In genomic region chr15:52784799-52785671, GRCh38 we compare ENCODE assay signal across 18 cellular contexts. TPM values are rescaled to one million over a fixed set of nuclear protein-coding genes. Genes with fewer than 3 reads are reported as not detected.
A peak's percentile ranks its signal among the peaks of the same experiment; 100 is the strongest.
DNase-seq lines count a peak whose midpoint lies in the region; ATAC-seq and TF ChIP-seq lines count a peak whose summit lies in the region.
"Had no signal": no experiment of that assay in that cellular context is flagged by ENCODE, and none has a peak within 500 bp of the region (broad histone marks: within the 10 kb centered on the region; RNA-seq: fewer than 3 reads in every experiment).

No MANE protein-coding gene starts in this region.

- H3K4me1 ChIP-seq in HUES64 (ENCODE audit: insufficient read depth, low read length) = peaks cover 27% of the 10 kb centered on the region
- H3K4me1 ChIP-seq: Caco-2 had no signal

- peaks cover 12% of the 10 kb centered on the region for H3K4me1 Mint-ChIP-seq in osteocyte (ENCODE audit: unreplicated experiment)
- H3K4me1 Mint-ChIP-seq in stimulated activated memory B cell treated with anti-CD40 and anti-IgM and Interleukin-4, amounts not matched to agents 10 μg/mL and 1 μg/mL and 100 μg/mL, for 72 hours = peaks cover 32% of the 10 kb centered on the region

- under 1% methylated on average over 64 of the region's 64 CpGs for WGBS in HUES64

- peaks cover 98% of the 10 kb centered on the region for H3K27me3 ChIP-seq in HUES64 (ENCODE audit: insufficient read depth, low read length)

- H3K27me3 Mint-ChIP-seq in osteocyte (ENCODE audit: unreplicated experiment) = peaks cover 70% of the 10 kb centered on the region
- peaks cover 75% of the 10 kb centered on the region for H3K27me3 Mint-ChIP-seq in stimulated activated memory B cell treated with anti-CD40 and anti-IgM and Interleukin-4, amounts not matched to agents 10 μg/mL and 1 μg/mL and 100 μg/mL, for 72 hours

- no peaks in the 10 kb centered on the region for H3K36me3 Mint-ChIP-seq in osteocyte (ENCODE audit: unreplicated experiment)
- no peaks in the 10 kb centered on the region for H3K36me3 Mint-ChIP-seq in stimulated activated memory B cell treated with anti-CD40 and anti-IgM and Interleukin-4, amounts not matched to agents 10 μg/mL and 1 μg/mL and 100 μg/mL, for 72 hours
- H3K36me3 Mint-ChIP-seq: activated CD8-positive, alpha-beta memory T cell treated with anti-CD3 and anti-CD28 coated beads, Interleukin-2, amount 10 ng/mL, durations not matched to agents 7 days and 5 days had no signal

- H3K9me3 ChIP-seq in HUES64 (ENCODE audit: insufficient read depth, low read depth, low read length) (no peaks in the 10 kb centered on the region), iPS-18c (ENCODE audit: control insufficient read depth, insufficient read depth, low read length) (no peaks in the 10 kb centered on the region)
- H3K9me3 ChIP-seq: Caco-2, gastrocnemius medialis, sigmoid colon had no signal

- H3K27ac Mint-ChIP-seq in osteocyte (ENCODE audit: unreplicated experiment) = no peak overlapping the region
- no peak overlapping the region for H3K27ac Mint-ChIP-seq in stimulated activated memory B cell treated with anti-CD40 and anti-IgM and Interleukin-4, amounts not matched to agents 10 μg/mL and 1 μg/mL and 100 μg/mL, for 72 hours
- H3K27ac Mint-ChIP-seq: activated B cell treated with CpG ODN at 0.5 μM for 24 hours; activated CD8-positive, alpha-beta memory T cell treated with anti-CD3 and anti-CD28 coated beads, Interleukin-2, amount 10 ng/mL, durations not matched to agents 7 days and 5 days had no signal

- DNase-seq in NCI-H82 (lab: John Stamatoyannopoulos, UW) (peak; percentile 41), NCI-H82 treated with DMSO at 0.1 percent for 48 hours (lab: John Stamatoyannopoulos, UW; ENCODE audit: unreplicated experiment) (no peak), osteocyte (ENCODE audit: extremely low spot score, unreplicated experiment) (no peak)
- DNase-seq: activated B cell treated with CpG ODN at 0.5 μM for 24 hours; activated CD8-positive, alpha-beta memory T cell treated with anti-CD3 and anti-CD28 coated beads, Interleukin-2, amount 10 ng/mL, durations not matched to agents 7 days and 5 days; activated naive CD4-positive, alpha-beta T cell treated with Interleukin-2 at 50 U/mL for 16 hours; Caco-2; central memory CD4-positive, alpha-beta T cell; gastrocnemius medialis; GM23248; NCI-H1092 treated with DMSO at 0.1 percent for 48 hours; sigmoid colon; stimulated activated naive CD4-positive, alpha-beta T cell treated with Interleukin-2 at 50 U/mL for 16 hours had no signal

- H3K4me3 ChIP-seq in HUES64 (ENCODE audit: low read length) (peak overlapping the region; percentile 50), iPS-18c (ENCODE audit: insufficient read depth, low read depth, low read length) (peak overlapping the region; percentile 55)
- H3K4me3 ChIP-seq: GM23248, sigmoid colon had no signal

- no peak overlapping the region for H3K27ac ChIP-seq in HUES64 (ENCODE audit: low read depth, low read length)
- H3K27ac ChIP-seq: gastrocnemius medialis, GM23248, sigmoid colon had no signal

- ATAC-seq in GM21529 (IDR thresholded peaks at IDR 0.05; ENCODE audit: unreplicated experiment) = no peak
- no peak for ATAC-seq in esophagus mucosa
- ATAC-seq in stimulated activated memory B cell treated with anti-CD40 and anti-IgM and Interleukin-4, amounts not matched to agents 10 μg/mL and 1 μg/mL and 100 μg/mL, for 72 hours = no peak
- ATAC-seq: activated CD8-positive, alpha-beta memory T cell treated with anti-CD3 and anti-CD28 coated beads, Interleukin-2, amount 10 ng/mL, durations not matched to agents 7 days and 5 days; gastrocnemius medialis had no signal

- no peak overlapping the region for H3K9ac ChIP-seq in HUES64 (ENCODE audit: low read depth, low read length)
- H3K9ac ChIP-seq: GM23248 had no signal

- no peaks in the 10 kb centered on the region for H3K36me3 ChIP-seq in HUES64 (ENCODE audit: insufficient read depth, low read length)
- H3K36me3 ChIP-seq: gastrocnemius medialis, sigmoid colon had no signal

- H3K9me3 Mint-ChIP-seq in osteocyte (ENCODE audit: unreplicated experiment) = no peaks in the 10 kb centered on the region
- H3K9me3 Mint-ChIP-seq in stimulated activated memory B cell treated with anti-CD40 and anti-IgM and Interleukin-4, amounts not matched to agents 10 μg/mL and 1 μg/mL and 100 μg/mL, for 72 hours = no peaks in the 10 kb centered on the region
- H3K9me3 Mint-ChIP-seq: activated B cell treated with CpG ODN at 0.5 μM for 24 hours had no signal

- H3K4me3 Mint-ChIP-seq in osteocyte (ENCODE audit: unreplicated experiment) = peak overlapping the region; percentile 26
- no peak overlapping the region for H3K4me3 Mint-ChIP-seq in stimulated activated memory B cell treated with anti-CD40 and anti-IgM and Interleukin-4, amounts not matched to agents 10 μg/mL and 1 μg/mL and 100 μg/mL, for 72 hours
- H3K4me3 Mint-ChIP-seq: activated B cell treated with CpG ODN at 0.5 μM for 24 hours; activated CD8-positive, alpha-beta memory T cell treated with anti-CD3 and anti-CD28 coated beads, Interleukin-2, amount 10 ng/mL, durations not matched to agents 7 days and 5 days had no signal

- no peak for TF ChIP-seq CTCF in osteocyte (IDR thresholded peaks at IDR 0.05)

RNA-seq across cellular contexts. Expression of gene ONECUT1, which starts 5.1 kb away (rescaled TPM):
- polyA plus RNA-seq in HUES64 (2013, experiment 1 of 2) = 2.1 TPM
- 5.1 TPM for polyA plus RNA-seq in HUES64 (2013, experiment 2 of 2)
- total RNA-seq in osteocyte (not detected in 2 replicates), esophagus mucosa (not detected)
- total RNA-seq: activated CD8-positive, alpha-beta memory T cell treated with anti-CD3 and anti-CD28 coated beads, Interleukin-2, amount 10 ng/mL, durations not matched to agents 7 days and 5 days; gastrocnemius medialis; GM23248 had no signal
- polyA plus RNA-seq: GM23248, sigmoid colon had no signal
